In genomic region chr2:222423632-222424280, GRCh38 we compare ENCODE assay signal across 8 cellular contexts. TPM values are rescaled to one million over a fixed set of nuclear protein-coding genes. Genes with fewer than 3 reads are reported as not detected.
DNase-seq lines count a peak whose midpoint lies in the region; ATAC-seq and TF ChIP-seq lines count a peak whose summit lies in the region.

No MANE protein-coding gene starts in this region.

- H3K4me3 ChIP-seq in GM06990 (replicated peaks; ENCODE audit: low read depth, low read length) = peak overlapping the region; percentile 82
- H3K4me3 ChIP-seq in KMS-11 (IDR thresholded peaks at IDR 0.05; ENCODE audit: insufficient read depth, low read depth, low read length) = no peak overlapping the region
- H3K4me3 ChIP-seq in kidney epithelial cell (ENCODE audit: low read depth, low read length) = peak overlapping the region; percentile 46

- H3K79me2 ChIP-seq in KMS-11 (ENCODE audit: insufficient read depth, low read depth) = no peaks in the 10 kb centered on the region

- H3K9ac ChIP-seq in KMS-11 = no peak overlapping the region

- H3K27ac ChIP-seq in KMS-11 = no peak overlapping the region

- peak overlapping the region; percentile 61 for H2AFZ ChIP-seq in KMS-11 (ENCODE audit: low read depth)

- H3K4me2 ChIP-seq in KMS-11 = peak overlapping the region; percentile 42

- H3K36me3 ChIP-seq in GM06990 (ENCODE audit: control insufficient read depth, insufficient read depth, low read length) (no peaks in the 10 kb centered on the region), KMS-11 (ENCODE audit: insufficient read depth) (no peaks in the 10 kb centered on the region), kidney epithelial cell (ENCODE audit: control insufficient read depth, insufficient read depth, low read length) (no peaks in the 10 kb centered on the region)

- TF ChIP-seq CTCF in GM06990 (IDR thresholded peaks at IDR 0.05; ENCODE audit: insufficient read depth, low read length, poor library complexity, severe bottlenecking) (no peak), KMS-11 (conservative IDR thresholded peaks at IDR 0.05; ENCODE audit: low read depth, low read length) (no peak), kidney epithelial cell (IDR thresholded peaks at IDR 0.05; ENCODE audit: insufficient read depth, low read length, poor library complexity, severe bottlenecking) (no peak)

- no peaks in the 10 kb centered on the region for H4K20me1 ChIP-seq in KMS-11 (ENCODE audit: insufficient read depth)

- ATAC-seq in GM21423 (IDR thresholded peaks at IDR 0.05; ENCODE audit: unreplicated experiment) = peak; percentile 26

- H3K27me3 ChIP-seq in GM06990 (replicated peaks; ENCODE audit: control insufficient read depth, insufficient read depth, low read length) (no peaks in the 10 kb centered on the region), KMS-11 (ENCODE audit: insufficient read depth, low read depth) (no peaks in the 10 kb centered on the region), kidney epithelial cell (ENCODE audit: control insufficient read depth, insufficient read depth, low read length) (no peaks in the 10 kb centered on the region)

- H3K4me1 ChIP-seq in KMS-11 (ENCODE audit: low read depth, poor library complexity, severe bottlenecking) = no peaks in the 10 kb centered on the region

- DNase-seq in GM06990 (ENCODE audit: extremely low read depth, insufficient read length) (peak; percentile 67), kidney epithelial cell (ENCODE audit: low read depth) (peak; percentile 68), NCI-H146 (lab: John Stamatoyannopoulos, UW) (no peak), HuH-7.5 (ENCODE audit: low spot score) (no peak)
- DNase-seq in activated T-helper 9 cell treated with anti-CD3 and anti-CD28 coated beads, Interleukin-2, amount 50 U/mL, for 16 hours (ENCODE audit: low read depth) = peak; percentile 31
- peak; percentile 14 to 33 for DNase-seq in stimulated activated CD8-positive, alpha-beta memory T cell treated with anti-CD3 and anti-CD28 coated beads, Interleukin-2, amount 100 ng/mL, for 48 hours (ENCODE audit: low read depth in 2 of 2)

RNA-seq across cellular contexts. Expression of gene SGPP2, which starts 0.6 kb away (rescaled TPM):
- total RNA-seq in kidney epithelial cell = 27.0 and 29.1 TPM in 2 replicates

Comparison
In these comparisons a context has a peak if more than half of its experiments do, and no peak if none do; other contexts are left out.
1. DNase-seq: peak in GM06990 (single experiment), activated T-helper 9 cell treated with anti-CD3 and anti-CD28 coated beads, Interleukin-2, amount 50 U/mL, for 16 hours (single experiment), kidney epithelial cell (single experiment) and stimulated activated CD8-positive, alpha-beta memory T cell treated with anti-CD3 and anti-CD28 coated beads, Interleukin-2, amount 100 ng/mL, for 48 hours (2 of 2); none in NCI-H146 (single experiment) and HuH-7.5 (single experiment).